9 cellular contexts compared by ENCODE assay signal in genomic region chr10:46311961-46312431, GRCh38. TPM values are rescaled to one million over a fixed set of nuclear protein-coding genes. Genes with fewer than 3 reads are reported as not detected.
DNase-seq lines count a peak whose midpoint lies in the region; ATAC-seq and TF ChIP-seq lines count a peak whose summit lies in the region.
"Not testable (repeated sequence)": the region's sequence is repeated elsewhere in the genome, so short reads cannot be mapped to it uniquely, and the experiment has no call there.
"Had no signal": no experiment of that assay in that cellular context is flagged by ENCODE, and none has a peak within 500 bp of the region (broad histone marks: within the 10 kb centered on the region; RNA-seq: fewer than 3 reads in every experiment).

No MANE protein-coding gene starts in this region.

- H3K4me3 Mint-ChIP-seq in activated B cell treated with CpG ODN at 0.5 μM for 24 hours, result not testable (repeated sequence)

- TF ChIP-seq CTCF in AG10803 (conservative IDR thresholded peaks at IDR 0.05; ENCODE audit: low read length); activated B cell treated with CpG ODN at 0.5 μM for 24 hours (IDR thresholded peaks at IDR 0.05); choroid plexus epithelial cell (conservative IDR thresholded peaks at IDR 0.05; ENCODE audit: low read depth, low read length): not testable (repeated sequence)

- H3K36me3 Mint-ChIP-seq in activated B cell treated with CpG ODN at 0.5 μM for 24 hours (ENCODE audit: low read depth), result not testable (repeated sequence)

- not testable (repeated sequence) for ATAC-seq in activated B cell treated with CpG ODN at 0.5 μM for 24 hours (ENCODE audit: low read depth)

- intact Hi-C loops in activated B cell treated with CpG ODN at 0.5 μM for 24 hours (cut with micrococcal nuclease); posterior vena cava (cut with DNase I): not testable (repeated sequence)

- H3K4me3 ChIP-seq in AG10803 (ENCODE audit: low read length); choroid plexus epithelial cell (ENCODE audit: low read depth, low read length): not testable (repeated sequence)

- CTCF ChIA-PET in activated B cell treated with CpG ODN at 0.5 μM for 24 hours (lab: Charles Lee), result not testable (repeated sequence)

- not testable (repeated sequence) for H3K4me1 Mint-ChIP-seq in activated B cell treated with CpG ODN at 0.5 μM for 24 hours

- not testable (repeated sequence) for H3K9me3 Mint-ChIP-seq in activated B cell treated with CpG ODN at 0.5 μM for 24 hours

- not testable (repeated sequence) for H3K27ac Mint-ChIP-seq in activated B cell treated with CpG ODN at 0.5 μM for 24 hours

- POLR2A ChIA-PET in activated B cell treated with CpG ODN at 0.5 μM for 24 hours (lab: Charles Lee), result not testable (repeated sequence)

- peak; percentile 30 for DNase-seq in AG10803 (ENCODE audit: low read depth)
- peak; percentile 5 for DNase-seq in HCEC 1CT
- peak; percentile 30 for DNase-seq in NCI-H226
- peak; percentile 15 for DNase-seq in activated B cell treated with CpG ODN at 0.5 μM for 24 hours
- DNase-seq in choroid plexus epithelial cell (ENCODE audit: low read depth), result peak; percentile 10
- DNase-seq in kidney tubule cell (ENCODE audit: low spot score), result peak; percentile 50
- DNase-seq in posterior vena cava (ENCODE audit: low spot score), result peak; percentile 68

- H3K27me3 Mint-ChIP-seq in activated B cell treated with CpG ODN at 0.5 μM for 24 hours, result not testable (repeated sequence)

RNA-seq across cellular contexts. Expression of gene ANTXRL, which starts 25.2 kb away (rescaled TPM):
- total RNA-seq in activated B cell treated with CpG ODN at 0.5 μM for 24 hours (not detected in 2 replicates), posterior vena cava (not detected)
- total RNA-seq: CD8-positive, alpha-beta T cell; SJCRH30 had no signal

Comparison
In these comparisons a context has a peak if more than half of its experiments do, and no peak if none do; other contexts are left out.
1. DNase-seq: peak in every context shown above with its lines; median percentile 68 in posterior vena cava; 50 in kidney tubule cell; 30 in AG10803; 30 in NCI-H226; 15 in activated B cell treated with CpG ODN at 0.5 μM for 24 hours; 10 in choroid plexus epithelial cell; 5 in HCEC 1CT.